Comparison of ENCODE assay signal across 8 cellular contexts in the genomic region with DNA sequence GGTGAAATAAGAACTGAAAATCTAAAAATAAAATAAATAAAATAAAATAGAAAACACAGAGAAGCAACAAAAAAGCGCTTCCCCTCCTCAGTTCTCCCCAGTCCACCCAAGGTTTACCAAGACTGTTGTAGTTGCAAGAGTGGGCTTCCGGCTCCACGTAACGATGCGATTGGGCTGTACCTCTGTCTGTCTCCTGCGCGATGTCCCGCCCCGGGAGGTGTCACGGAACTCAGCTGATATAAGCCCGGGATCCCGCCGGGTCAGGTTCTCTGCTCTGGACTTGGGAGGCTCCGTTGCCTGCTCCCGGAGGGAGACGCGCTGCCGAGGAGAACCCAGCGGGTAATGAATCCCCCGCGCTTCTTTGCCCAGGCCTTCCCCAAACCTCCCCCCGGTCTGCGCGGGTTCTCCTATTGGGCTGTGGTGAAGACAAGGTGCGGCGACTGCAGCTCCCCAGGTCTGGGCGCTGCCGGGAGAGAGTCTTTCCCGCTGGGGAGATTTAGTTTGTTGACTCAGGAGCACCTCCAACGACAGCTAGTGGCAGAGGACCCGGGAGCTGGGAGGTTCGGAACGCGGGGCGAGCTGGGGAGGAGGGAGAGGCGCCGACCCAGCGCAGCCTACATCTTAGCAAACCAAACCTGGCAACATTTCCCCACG. TPM values are rescaled to one million over a fixed set of nuclear protein-coding genes. Genes with fewer than 3 reads are reported as not detected.
DNase-seq lines count a peak whose midpoint lies in the region; ATAC-seq and TF ChIP-seq lines count a peak whose summit lies in the region.

Gene SLFN5, plus strand, starts transcription at position 268 of the 654 bp plus-strand sequence. CDS start 15,619 bp downstream, outside the sequence.

- peak within 1 kb of the TSS; percentile 62 for H3K9ac ChIP-seq in HUES64 (ENCODE audit: low read depth, low read length)

- H3K36me3 Mint-ChIP-seq in natural killer cell = no peaks in the 10 kb centered on the region

- DNase-seq in DMS 273 (lab: John Stamatoyannopoulos, UW; ENCODE audit: unreplicated experiment) (peak; percentile 87), RKO (ENCODE audit: low spot score) (peak; percentile 94), fibroblast of pulmonary artery (ENCODE audit: low read depth) (peak; percentile 95), natural killer cell (peak; percentile 96)
- peak; percentile 92 for DNase-seq in activated effector memory CD4-positive, alpha-beta T cell treated with Interleukin-2 at 50 U/mL for 16 hours
- DNase-seq in stimulated activated naive CD4-positive, alpha-beta T cell (lab: John Stamatoyannopoulos, UW) = peak; percentile 90 to 95 (median 92)

- no peaks in the 10 kb centered on the region for H3K36me3 ChIP-seq in HUES64 (ENCODE audit: insufficient read depth, low read length)

- peaks cover 12% of the 10 kb centered on the region for H3K27me3 ChIP-seq in HUES64 (ENCODE audit: insufficient read depth, low read length)

- peak within 1 kb of the TSS; percentile 78 for H3K4me3 ChIP-seq in HUES64 (ENCODE audit: low read length)
- peak within 1 kb of the TSS; percentile 94 for H3K4me3 ChIP-seq in fibroblast of pulmonary artery (replicated peaks; ENCODE audit: low read depth, low read length)

- ATAC-seq in GM21447 (IDR thresholded peaks at IDR 0.05; ENCODE audit: unreplicated experiment) (peak; percentile 71), natural killer cell (peak; percentile 65 to 86 (median 77))

- no peaks in the 10 kb centered on the region for H3K27me3 Mint-ChIP-seq in natural killer cell (ENCODE audit: low read depth in 2 of 2)

- peak within 1 kb of the TSS; percentile 97 for H3K4me3 Mint-ChIP-seq in natural killer cell

- peak within 1 kb of the TSS; percentile 97 to 100 for H3K27ac Mint-ChIP-seq in natural killer cell

- peaks cover 72 to 75% of the 10 kb centered on the region in 2 donors for H3K4me1 Mint-ChIP-seq in natural killer cell

- H3K9me3 ChIP-seq in HUES64 (ENCODE audit: insufficient read depth, low read depth, low read length) = no peaks in the 10 kb centered on the region

- no peak for TF ChIP-seq CTCF in fibroblast of pulmonary artery (IDR thresholded peaks at IDR 0.05; ENCODE audit: low read length, missing control alignments)
- no peak for TF ChIP-seq CTCF in natural killer cell (IDR thresholded peaks at IDR 0.05)

- H3K9me3 Mint-ChIP-seq in natural killer cell = no peaks in the 10 kb centered on the region

- peaks cover 21% of the 10 kb centered on the region; the same call in 1 of the 2 replicates for H3K4me1 ChIP-seq in HUES64 (ENCODE audit: insufficient read depth, low read length)

- H3K27ac ChIP-seq in HUES64 (ENCODE audit: low read depth, low read length) = peak within 1 kb of the TSS; percentile 66; the same call in 1 of the 2 replicates

- WGBS in HUES64 = 1% methylated on average over 39 of the region's 39 CpGs

- intact Hi-C loops in natural killer cell (cut with micrococcal nuclease) = loop anchor here (1.0 to 10.0 kb wide), 10 partner anchors 29 to 954 kb away; partner anchors contain the start of genes AP2B1, CCL3L1, CCL3L3 and SLFN11

RNA-seq across cellular contexts. Expression of gene SLFN5, which starts in this region (rescaled TPM):
- polyA plus RNA-seq in HUES64 (2013, experiment 1 of 2) = 3.5 TPM
- polyA plus RNA-seq in HUES64 (2013, experiment 2 of 2) = 4.4 TPM
- total RNA-seq in natural killer cell = 100 to 1,000 TPM; 118 to 164 (median 141) TPM

Comparison
In these comparisons a context has a peak if more than half of its experiments do, and no peak if none do; other contexts are left out.
1. Peak in every context shown above with its lines: DNase-seq, ATAC-seq, H3K4me3 ChIP-seq and H3K27ac ChIP-seq.